27 cellular contexts compared by ENCODE assay signal in genomic region chrX:123175366-123176122, GRCh38. TPM values are rescaled to one million over a fixed set of nuclear protein-coding genes. Genes with fewer than 3 reads are reported as not detected.
DNase-seq lines count a peak whose midpoint lies in the region; ATAC-seq, FAIRE-seq and TF ChIP-seq lines count a peak whose summit lies in the region.
"Had no signal": no experiment of that assay in that cellular context is flagged by ENCODE, and none has a peak within 500 bp of the region (broad histone marks: within the 10 kb centered on the region; RNA-seq: fewer than 3 reads in every experiment).

No MANE protein-coding gene starts in this region.

- H3K79me2 ChIP-seq in GM12878 (ENCODE audit: control insufficient read depth, insufficient read depth, low read length) = no peaks in the 10 kb centered on the region

- RAD21 ChIA-PET in GM12878 (lab: Charles Lee; ENCODE audit: unreplicated experiment) = interaction anchor here (6.1 kb wide), 1 partner anchor 247 kb away, joined by 55 read pairs; no protein-coding TSS in a partner anchor

- H3K27ac Mint-ChIP-seq in Caco-2 (ENCODE audit: unreplicated experiment) = no peak overlapping the region
- H3K27ac Mint-ChIP-seq in stimulated activated naive CD8-positive, alpha-beta T cell treated with anti-CD3 and anti-CD28 coated beads, Interleukin-15, amount 100 ng/mL, for 72 hours = peak overlapping the region in 1 of 2 donors; percentile 85
- H3K27ac Mint-ChIP-seq: CD8-positive, alpha-beta T cell; H9; HFFc6; IgD-negative memory B cell had no signal

- H3K9me3 Mint-ChIP-seq in Caco-2 (ENCODE audit: unreplicated experiment) = no peaks in the 10 kb centered on the region
- H3K9me3 Mint-ChIP-seq in stimulated activated naive CD8-positive, alpha-beta T cell treated with anti-CD3 and anti-CD28 coated beads, Interleukin-15, amount 100 ng/mL, for 72 hours = no peaks in the 10 kb centered on the region
- H3K9me3 Mint-ChIP-seq: CD8-positive, alpha-beta T cell; HFFc6 had no signal

- BruUV-seq in GM12878 (replicated peaks; lab: Mats Ljungman, UMichigan) (no TSS peak), Caco-2 (replicated peaks; lab: Mats Ljungman, UMichigan) (no TSS peak)

- H4K20me1 ChIP-seq in BLaER1 = no peaks in the 10 kb centered on the region
- H4K20me1 ChIP-seq in GM12878 (ENCODE audit: control insufficient read depth, insufficient read depth) = no peaks in the 10 kb centered on the region

- TF ChIP-seq CTCF in GM12878 (IDR thresholded peaks at IDR 0.05 in 2 of 3, conservative IDR thresholded peaks at IDR 0.05 in 1 of 3; ENCODE audit: control insufficient read depth in 2 of 3, extremely low read depth in 1 of 3, insufficient read depth in 1 of 3, low read depth in 3 of 3, low read length in 3 of 3) (no peak), Caco-2 (IDR thresholded peaks at IDR 0.05; ENCODE audit: insufficient read depth in 1 of 2, low read depth in 1 of 2, low read length in 1 of 2, severe bottlenecking in 1 of 2, unreplicated experiment in 1 of 2) (no peak)

- POLR2A ChIA-PET in GM12878 (lab: Charles Lee) (no interaction called here), Caco-2 (lab: Charles Lee) (no interaction called here)

- H3K4me2 ChIP-seq in BLaER1 (peak overlapping the region; percentile 22), GM12878 (ENCODE audit: control insufficient read depth, insufficient read depth) (no peak overlapping the region)

- H3K36me3 ChIP-seq in BLaER1 = no peaks in the 10 kb centered on the region
- H3K36me3 ChIP-seq in GM12878 (ENCODE audit: control insufficient read depth in 2 of 2, insufficient read depth in 2 of 2, low read length in 1 of 2) = no peaks in the 10 kb centered on the region
- H3K36me3 ChIP-seq in Caco-2 (ENCODE audit: control insufficient read depth, insufficient read depth, low read length) = no peaks in the 10 kb centered on the region

- no peak for TF ChIP-seq RAD21 in GM12878 (IDR thresholded peaks at IDR 0.05; ENCODE audit: insufficient read depth, low read depth, low read length)

- no peak for TF ChIP-seq POLR2A in GM12878 (IDR thresholded peaks at IDR 0.05; ENCODE audit: low read depth, low read length)

- ATAC-seq in GM12878 = peak; percentile 59
- no peak for ATAC-seq in stimulated activated naive CD8-positive, alpha-beta T cell treated with anti-CD3 and anti-CD28 coated beads, Interleukin-15, amount 100 ng/mL, for 72 hours
- ATAC-seq: CD8-positive, alpha-beta T cell; Panc1; SK-N-SH treated with all-trans-retinoic acid at 6 μM for 48 hours had no signal

- peaks cover 9% of the 10 kb centered on the region for H3K4me1 ChIP-seq in BLaER1
- H3K4me1 ChIP-seq in GM12878 (ENCODE audit: control insufficient read depth, insufficient read depth, low read length) = no peaks in the 10 kb centered on the region
- no peaks in the 10 kb centered on the region for H3K4me1 ChIP-seq in Caco-2

- FAIRE-seq in GM19239 (lab: Jason Lieb, UNC) = peak; percentile 18
- no peak for FAIRE-seq in GM12878 (lab: Jason Lieb, UNC)
- FAIRE-seq: G401.6 had no signal

- CTCF ChIA-PET in GM12878 (lab: Yijun Ruan, JAX) (interaction anchor here (0.6 to 6.5 kb wide), 5 partner anchors 19 to 246 kb away, joined by 3 to 89 read pairs (median 3); no protein-coding TSS in a partner anchor), Caco-2 (lab: Charles Lee) (no interaction called here)

- H3K4me1 Mint-ChIP-seq in Caco-2 (ENCODE audit: low read depth, unreplicated experiment) = no peaks in the 10 kb centered on the region
- H3K4me1 Mint-ChIP-seq in stimulated activated naive CD8-positive, alpha-beta T cell treated with anti-CD3 and anti-CD28 coated beads, Interleukin-15, amount 100 ng/mL, for 72 hours = no peaks in the 10 kb centered on the region
- H3K4me1 Mint-ChIP-seq: IgD-negative memory B cell had no signal

- in situ Hi-C loops in GM12878 (cut with MboI) = no loop called here

- H2AFZ ChIP-seq in GM12878 (ENCODE audit: control insufficient read depth, low read depth, low read length) = peak overlapping the region; percentile 34

- H3K9ac ChIP-seq in BLaER1 (no peak overlapping the region), GM12878 (ENCODE audit: control insufficient read depth, insufficient read depth, low read length) (no peak overlapping the region)

- peaks cover 75% of the 10 kb centered on the region for H3K27me3 ChIP-seq in BLaER1
- H3K27me3 ChIP-seq in GM12878 (replicated peaks in 1 of 2; ENCODE audit: control insufficient read depth in 2 of 2, insufficient read depth in 2 of 2, low read length in 1 of 2) = no peaks in the 10 kb centered on the region
- H3K27me3 ChIP-seq in Caco-2 (replicated peaks; ENCODE audit: control insufficient read depth, insufficient read depth, low read length) = no peaks in the 10 kb centered on the region

- SMC1A ChIA-PET in GM12878 (lab: Charles Lee; ENCODE audit: uncharacterized antibody, unreplicated experiment) = interaction anchor here (0.6 to 3.4 kb wide), 10 partner anchors 11 to 247 kb away, joined by 3 to 53 read pairs (median 4); no protein-coding TSS in a partner anchor

- intact Hi-C loops in GM12878 (cut with micrococcal nuclease; ENCODE audit: unreplicated experiment) (loop anchor here (2.0 kb wide), 1 partner anchor 247 kb away; no protein-coding TSS in a partner anchor), Caco-2 (cut with micrococcal nuclease; ENCODE audit: unreplicated experiment) (loop anchor here (10.0 kb wide), 1 partner anchor 249 kb away; no protein-coding TSS in a partner anchor)

- no peak overlapping the region for H3K4me3 Mint-ChIP-seq in Caco-2 (ENCODE audit: unreplicated experiment)
- H3K4me3 Mint-ChIP-seq in stimulated activated naive CD8-positive, alpha-beta T cell treated with anti-CD3 and anti-CD28 coated beads, Interleukin-15, amount 100 ng/mL, for 72 hours = no peak overlapping the region
- H3K4me3 Mint-ChIP-seq: CD8-positive, alpha-beta T cell; H9; HFFc6; IgD-negative memory B cell had no signal

- TF ChIP-seq EP300 in GM12878 (IDR thresholded peaks at IDR 0.05; ENCODE audit: borderline replicate concordance in 1 of 2, control insufficient read depth in 1 of 2, low read depth in 2 of 2, low read length in 2 of 2) = no peak

- H3K36me3 Mint-ChIP-seq in Caco-2 (ENCODE audit: insufficient read depth, unreplicated experiment) = no peaks in the 10 kb centered on the region
- H3K36me3 Mint-ChIP-seq: CD8-positive, alpha-beta T cell; IgD-negative memory B cell had no signal

- no peaks in the 10 kb centered on the region for H3K27me3 Mint-ChIP-seq in Caco-2 (ENCODE audit: insufficient read depth, unreplicated experiment)
- no peaks in the 10 kb centered on the region for H3K27me3 Mint-ChIP-seq in stimulated activated naive CD8-positive, alpha-beta T cell treated with anti-CD3 and anti-CD28 coated beads, Interleukin-15, amount 100 ng/mL, for 72 hours
- H3K27me3 Mint-ChIP-seq: IgD-negative memory B cell had no signal

- no peak overlapping the region for H3K4me3 ChIP-seq in BLaER1
- H3K4me3 ChIP-seq in GM12878 = no peak overlapping the region
- no peak overlapping the region for H3K4me3 ChIP-seq in Caco-2 (ENCODE audit: low read depth, low read length)

- H3K9me3 ChIP-seq in BLaER1 = no peaks in the 10 kb centered on the region; the same call in 1 of the 2 replicates
- no peaks in the 10 kb centered on the region for H3K9me3 ChIP-seq in GM12878 (replicated peaks; ENCODE audit: control insufficient read depth, insufficient read depth, low read length)
- no peaks in the 10 kb centered on the region for H3K9me3 ChIP-seq in Caco-2

- DNase-seq in GM19239 (ENCODE audit: insufficient read length, low spot score) (no peak), NCI-H69 (lab: John Stamatoyannopoulos, UW) (peak; percentile 46), GM12878 (ENCODE audit: low read depth, low spot score) (no peak), NCI-H1105 (lab: John Stamatoyannopoulos, UW) (no peak), Caco-2 (no peak), NCI-H1092 (lab: John Stamatoyannopoulos, UW) (no peak)
- DNase-seq in stimulated activated naive CD8-positive, alpha-beta T cell treated with anti-CD3 and anti-CD28 coated beads, Interleukin-15, amount 100 ng/mL, for 72 hours = no peak
- DNase-seq: ACHN; C1 segment of cervical spinal cord; Calu3; CD8-positive, alpha-beta T cell; DMS153; H9; HFFc6; NCI-H1417; NCI-H187; NCI-H446; NCI-H526; NK-92 treated with Interleukin-12 subunit alpha and Interleukin-12 subunit beta, amount 100 ng/mL, for 24 hours had no signal

- H3K27ac ChIP-seq in BLaER1 (no peak overlapping the region), GM12878 (ENCODE audit: control insufficient read depth, insufficient read depth) (no peak overlapping the region)
- H3K27ac ChIP-seq: 22Rv1 had no signal

TF ChIP-seq in GM12878, 131 proteins besides CTCF, POLR2A, EP300 and RAD21 (continues in another document):
- TF ChIP-seq MXI1 (IDR thresholded peaks at IDR 0.05; ENCODE audit: low read depth, low read length) (no peak), POLR2AphosphoS2 (IDR thresholded peaks at IDR 0.05; ENCODE audit: low read depth, low read length) (no peak), MEF2A (IDR thresholded peaks at IDR 0.05; ENCODE audit: insufficient read depth, low read depth, low read length) (no peak), EGR1 (IDR thresholded peaks at IDR 0.05; ENCODE audit: borderline replicate concordance in 1 of 2, low read depth in 2 of 2, low read length in 2 of 2) (no peak), TBL1XR1 (IDR thresholded peaks at IDR 0.05; ENCODE audit: low read depth, low read length) (no peak)

RNA-seq across cellular contexts. Expression of gene GRIA3, which starts 8.5 kb away (rescaled TPM):
- total RNA-seq in GM12878 (2013; cell fraction: nucleolus; rRNA removed) = 1.2 and 1.5 TPM in 2 replicates
- total RNA-seq in GM12878 (2014; rRNA removed) = 1.6 and 2.5 TPM in 2 replicates
- total RNA-seq in GM12878 (2014; rRNA removed; fragmentation: Illumina TruSeq; extraction: Trizol) = 0.81 and 1.9 TPM in 2 replicates
- total RNA-seq in GM12878 (2021) = 0.51 and 2.1 TPM in 2 replicates
- not detected for polyA plus RNA-seq in GM12878 (2011; ENCODE audit: low read depth)
- 3.4 and 4.1 TPM in 2 replicates for polyA plus RNA-seq in GM12878 (2011; rRNA removed)
- 1.2 and 1.8 TPM in 2 replicates for polyA plus RNA-seq in GM12878 (2011; cell fraction: cytosol; rRNA removed)
- 0.99 and 1.4 TPM in 2 replicates for polyA plus RNA-seq in GM12878 (2011; cell fraction: nucleus; rRNA removed)
- 0.25 and 0.53 TPM in 2 replicates for polyA plus RNA-seq in GM12878 (2012)
- polyA plus RNA-seq in GM12878 (2014; fragmentation: Illumina TruSeq; extraction: Trizol) = 0.66 and 2.1 TPM in 2 replicates
- 1 to 10 TPM; 2.2 to 4.3 TPM for polyA plus RNA-seq in GM12878 (2014; fragmentation: Nextera tagmentation; extraction: Ambion mirVana)
- 1.1 and 2.4 TPM in 2 replicates for polyA plus RNA-seq in GM12878 (2014; rRNA removed)
- under 1 TPM; 0.45 to 0.86 TPM for polyA plus RNA-seq in GM12878 (2016; fragmentation: Nextera tagmentation; extraction: Ambion mirVana)
- polyA minus RNA-seq in GM12878 (2011; rRNA and poly(A)+ RNA removed) = 0.88 TPM in 1 of 2 replicates, not detected in the other
- polyA minus RNA-seq in GM12878 (2011; cell fraction: cytosol; rRNA and poly(A)+ RNA removed) = not detected in 2 replicates
- polyA minus RNA-seq in GM12878 (2011; cell fraction: nucleus; rRNA and poly(A)+ RNA removed) = 0.48 and 2.2 TPM in 2 replicates
- not detected in 2 replicates for total RNA-seq in Caco-2 (2022)
- total RNA-seq: Calu3; CD8-positive, alpha-beta T cell; HT1080; T-helper 2 cell treated with Interferon-gamma antibody and Interleukin-4, amounts not matched to agents 100 ng/mL and 5 ng/mL, for 36 hours had no signal
- polyA plus RNA-seq: IgD-negative memory B cell had no signal
